23 cellular contexts compared by ENCODE assay signal in genomic region chr5:174698156-174698555, GRCh38. TPM values are rescaled to one million over a fixed set of nuclear protein-coding genes. Genes with fewer than 3 reads are reported as not detected.
DNase-seq lines count a peak whose midpoint lies in the region; ATAC-seq and TF ChIP-seq lines count a peak whose summit lies in the region.
"Had no signal": no experiment of that assay in that cellular context is flagged by ENCODE, and none has a peak within 500 bp of the region (broad histone marks: within the 10 kb centered on the region; RNA-seq: fewer than 3 reads in every experiment).

No MANE protein-coding gene starts in this region.

- TF ChIP-seq EP300 in upper lobe of left lung (IDR thresholded peaks at IDR 0.05), result no peak

- no peaks in the 10 kb centered on the region for H3K9me2 ChIP-seq in GM23338 (ENCODE audit: insufficient read depth)

- no peak overlapping the region for H3K4ac ChIP-seq in mesenchymal stem cell (ENCODE audit: low read depth in 1 of 2, low read length in 2 of 2)

- no peak overlapping the region for H2BK15ac ChIP-seq in mesenchymal stem cell (ENCODE audit: low read depth, poor library complexity, severe bottlenecking)

- peaks cover 18% of the 10 kb centered on the region for H3K4me1 Mint-ChIP-seq in GM23338
- H3K4me1 Mint-ChIP-seq: CD8-positive, alpha-beta memory T cell; IgD-negative memory B cell had no signal

- no peak overlapping the region for H2BK5ac ChIP-seq in mesenchymal stem cell (ENCODE audit: low read depth, low read length, poor library complexity, severe bottlenecking)

- H4K91ac ChIP-seq in mesenchymal stem cell (ENCODE audit: low read length), result no peak overlapping the region

- H3K9me3 Mint-ChIP-seq in GM23338, result no peaks in the 10 kb centered on the region

- H3K4me3 ChIP-seq in GM23338 (no peak overlapping the region), mesenchymal stem cell (ENCODE audit: insufficient read depth in 1 of 2, low read depth in 1 of 2, low read length in 2 of 2) (no peak overlapping the region), retinal pigment epithelial cell (ENCODE audit: low read length) (no peak overlapping the region), upper lobe of left lung (no peak overlapping the region)
- H3K4me3 ChIP-seq: GM12878 had no signal

- no peak for TF ChIP-seq POLR2A in upper lobe of left lung (IDR thresholded peaks at IDR 0.05)

- no peaks in the 10 kb centered on the region for H3K79me1 ChIP-seq in mesenchymal stem cell (replicated peaks; ENCODE audit: low read length, poor library complexity, severe bottlenecking)

- no peak overlapping the region for H3K9ac ChIP-seq in mesenchymal stem cell (ENCODE audit: low read length)

- H2AFZ ChIP-seq in GM23338 (no peak overlapping the region), mesenchymal stem cell (ENCODE audit: low read depth, low read length) (no peak overlapping the region)

- H3K27me3 ChIP-seq in GM23338 (ENCODE audit: insufficient read depth) (peaks cover 20% of the 10 kb centered on the region), mesenchymal stem cell (ENCODE audit: control insufficient read depth in 1 of 2, insufficient read depth in 1 of 2, low read length in 2 of 2) (peaks cover 9 to 34% of the 10 kb centered on the region in 2 experiments), upper lobe of left lung (peaks cover 0 to 6% (median 2%) of the 10 kb centered on the region in 4 donors)

- in situ Hi-C loops in SK-MEL-5 (cut with HindIII; ENCODE audit: low pct_unique_long_range_greater_than_20kb, low sequenced_read_pairs), result no loop called here

- no peak overlapping the region for H3K4me2 ChIP-seq in GM23338
- H3K4me2 ChIP-seq in mesenchymal stem cell (ENCODE audit: low read length, poor library complexity, severe bottlenecking), result no peak overlapping the region

- no peak for DNase-seq in GM23338 (ENCODE audit: low spot score)
- DNase-seq in SK-MEL-5 (ENCODE audit: low read depth, low spot score), result peak; percentile 20
- no peak for DNase-seq in mesenchymal stem cell
- no peak for DNase-seq in retinal pigment epithelial cell (ENCODE audit: low read depth)
- DNase-seq in upper lobe of left lung, result no peak
- no peak for DNase-seq in Kasumi-1 (lab: John Stamatoyannopoulos, UW)
- DNase-seq: C1 segment of cervical spinal cord; CD8-positive, alpha-beta memory T cell; GF-D8; HFFc6; MM.1S; NCI-H1092 treated with DMSO at 0.1 percent for 48 hours; NCI-H146; NCI-H2081; NCI-H446 treated with DMSO at 0.1 percent for 48 hours; NCI-H69; NK-92 treated with Interleukin-12 subunit alpha and Interleukin-12 subunit beta, amount 100 ng/mL, for 24 hours; SW 1271 had no signal

- 83% methylated on average over 8 of the region's 8 CpGs for WGBS in mesenchymal stem cell
- 68 to 73% methylated on average over 8 of the region's 8 CpGs for WGBS in upper lobe of left lung, 2 donors

- TF ChIP-seq CTCF in GM23338 (conservative IDR thresholded peaks at IDR 0.05; ENCODE audit: low read depth in 2 of 2) (peak; percentile 25 to 29; a peak in 3 of 4 replicates), retinal pigment epithelial cell (conservative IDR thresholded peaks at IDR 0.05; ENCODE audit: low read depth, low read length) (peak; percentile 29), upper lobe of left lung (IDR thresholded peaks at IDR 0.05) (no peak)

- H3K27me3 Mint-ChIP-seq in GM23338 (ENCODE audit: insufficient read depth, low read depth, poor library complexity), result peaks cover 25% of the 10 kb centered on the region

- H4K8ac ChIP-seq in mesenchymal stem cell (ENCODE audit: low read length), result peak overlapping the region; percentile 49

- no peak overlapping the region for H3K27ac Mint-ChIP-seq in GM23338
- H3K27ac Mint-ChIP-seq: CD8-positive, alpha-beta memory T cell; HFFc6; IgD-negative memory B cell had no signal

- H3K36me3 ChIP-seq in GM23338 (ENCODE audit: insufficient read depth) (no peaks in the 10 kb centered on the region), mesenchymal stem cell (ENCODE audit: control insufficient read depth in 1 of 2, insufficient read depth in 2 of 2, low read depth in 1 of 2, low read length in 2 of 2) (no peaks in the 10 kb centered on the region), upper lobe of left lung (no peaks in the 10 kb centered on the region)

- H3K18ac ChIP-seq in mesenchymal stem cell (ENCODE audit: low read depth in 1 of 2, low read length in 2 of 2), result no peak overlapping the region

- no peaks in the 10 kb centered on the region for H4K20me1 ChIP-seq in GM23338 (replicated peaks; ENCODE audit: insufficient read depth)

- H3K79me2 ChIP-seq in GM23338 (replicated peaks; ENCODE audit: insufficient read depth), result no peaks in the 10 kb centered on the region

- peaks cover 15% of the 10 kb centered on the region for H3K4me1 ChIP-seq in GM23338 (ENCODE audit: insufficient read depth)
- no peaks in the 10 kb centered on the region for H3K4me1 ChIP-seq in mesenchymal stem cell (ENCODE audit: control insufficient read depth, insufficient read depth, low read depth, low read length)
- no peaks in the 10 kb centered on the region for H3K4me1 ChIP-seq in upper lobe of left lung

- H3F3A ChIP-seq in GM23338 (replicated peaks; ENCODE audit: low read depth), result 0 out of 2 replicates have a peak, but pooled peaks cover 6% of the 10 kb centered on the region

- H3K9me3 ChIP-seq in mesenchymal stem cell (ENCODE audit: control insufficient read depth, low read length), result no peaks in the 10 kb centered on the region
- H3K9me3 ChIP-seq in upper lobe of left lung, result no peaks in the 10 kb centered on the region

- ATAC-seq in GM23338 (peak; percentile 79), upper lobe of left lung (ENCODE audit: low FRiP score in 2 of 2) (no peak), GM19395 (IDR thresholded peaks at IDR 0.05; ENCODE audit: unreplicated experiment) (no peak)
- ATAC-seq: GM12878, Right ventricle myocardium inferior had no signal

- H3K27ac ChIP-seq in GM23338 (ENCODE audit: low read depth) (no peak overlapping the region), mesenchymal stem cell (ENCODE audit: low read length, poor library complexity, severe bottlenecking) (no peak overlapping the region), upper lobe of left lung (no peak overlapping the region)
- H3K27ac ChIP-seq: HL-60 had no signal

- H3K23ac ChIP-seq in mesenchymal stem cell (ENCODE audit: low read length in 2 of 2), result no peak overlapping the region

- no peak overlapping the region for H2AK5ac ChIP-seq in mesenchymal stem cell (ENCODE audit: low read length, severe bottlenecking)

- H2BK120ac ChIP-seq in mesenchymal stem cell (ENCODE audit: low read depth, low read length), result no peak overlapping the region

- H3K14ac ChIP-seq in mesenchymal stem cell (ENCODE audit: low read length in 2 of 2), result no peak overlapping the region

- no peak overlapping the region for H3K4me3 Mint-ChIP-seq in GM23338
- H3K4me3 Mint-ChIP-seq: CD8-positive, alpha-beta memory T cell; HFFc6; IgD-negative memory B cell had no signal

- no peaks in the 10 kb centered on the region for H3K36me3 Mint-ChIP-seq in GM23338 (ENCODE audit: low read depth)
- H3K36me3 Mint-ChIP-seq: CD8-positive, alpha-beta memory T cell had no signal

- H2BK12ac ChIP-seq in mesenchymal stem cell (ENCODE audit: low read length in 2 of 2), result no peak overlapping the region

TF ChIP-seq in GM23338, 12 proteins besides CTCF, POLR2A, EP300 and RAD21:
- TF ChIP-seq ETS1 (IDR thresholded peaks at IDR 0.05), result no peak
- TF ChIP-seq NANOG (IDR thresholded peaks at IDR 0.05; ENCODE audit: borderline replicate concordance), result no peak
- no peak for TF ChIP-seq REST (IDR thresholded peaks at IDR 0.05; ENCODE audit: unreplicated experiment)

RNA-seq across cellular contexts. Expression of gene MSX2, which starts 26.2 kb away (rescaled TPM):
- 0.17 and 0.62 TPM in 2 replicates for total RNA-seq in GM23338 (2014; rRNA removed; shearing (Covaris generic))
- polyA plus RNA-seq in GM23338 (2016; fragmentation: Nextera tagmentation; extraction: Ambion mirVana), result 0.37 and 0.47 TPM in 2 replicates
- total RNA-seq in SK-MEL-5 (2014; rRNA removed; shearing (Covaris generic)), result 2.0 and 3.5 TPM in 2 replicates
- polyA plus RNA-seq in SK-MEL-5 (2015; cell fraction: cytosol; rRNA removed), result 2.8 and 4.3 TPM in 2 replicates
- polyA plus RNA-seq in SK-MEL-5 (2015; cell fraction: nucleus; rRNA removed), result 1.3 and 1.7 TPM in 2 replicates
- polyA plus RNA-seq in mesenchymal stem cell (2013, experiment 1 of 2), result 3.1 TPM
- 3.2 TPM for polyA plus RNA-seq in mesenchymal stem cell (2013, experiment 2 of 2)
- 1 to 10 TPM in 3 of 6 donors, under 1 TPM in 1, not detected in 2; 0.44 to 1.6 (median 1.5) TPM for total RNA-seq in upper lobe of left lung
- total RNA-seq: CD8-positive, alpha-beta memory T cell; GM12878; HFFc6 had no signal
- polyA plus RNA-seq: CD8-positive, alpha-beta memory T cell; GM12878; IgD-negative memory B cell had no signal

Comparison
In these comparisons a context has a peak if more than half of its experiments do, and no peak if none do; other contexts are left out.
1. CTCF ChIP-seq: peak in GM23338 (2 of 2) and retinal pigment epithelial cell (single experiment); none in upper lobe of left lung (0 of 6).